ENCODE assay signal across 1 cellular context in genomic region chr1:9942399-9942938, GRCh38.
A peak's percentile ranks its signal among the peaks of the same experiment; 100 is the strongest.
TF ChIP-seq lines count a peak whose summit lies in the region.

No MANE protein-coding gene starts in this region.

TF ChIP-seq in HepG2, 621 proteins besides CTCF, POLR2A, EP300 and RAD21:
- TF ChIP-seq TMF1 (CRISPR knock-in tag; IDR thresholded peaks at IDR 0.05; ENCODE audit: low read depth) (no peak), ZNF224 (CRISPR knock-in tag; IDR thresholded peaks at IDR 0.05) (0 out of 2 replicates have a peak, but pooled peaks have one; percentile 42), RXRB (CRISPR knock-in tag; IDR thresholded peaks at IDR 0.05; ENCODE audit: borderline replicate concordance) (0 out of 2 replicates have a peak, but pooled peaks have one; percentile 8), ZNF720 (CRISPR knock-in tag; IDR thresholded peaks at IDR 0.05) (no peak), HMGXB4 (CRISPR knock-in tag; IDR thresholded peaks at IDR 0.05; ENCODE audit: borderline replicate concordance in 1 of 2, low read depth in 1 of 2) (peak in 1 of 2 experiments; percentile 54; a peak in 1 of 4 replicates), ZNF816 (CRISPR knock-in tag; IDR thresholded peaks at IDR 0.05; ENCODE audit: borderline replicate concordance) (peak; percentile 5; the same call in 1 of the 2 replicates), PRDM15 (CRISPR knock-in tag; IDR thresholded peaks at IDR 0.05) (0 out of 2 replicates have a peak, but pooled peaks have one; percentile 20), NR2F6 (IDR thresholded peaks at IDR 0.05) (0 out of 2 replicates have a peak, but pooled peaks have one; percentile 7), NR2F6 (CRISPR knock-in tag; IDR thresholded peaks at IDR 0.05) (no peak), SAP130 (CRISPR knock-in tag; IDR thresholded peaks at IDR 0.05; ENCODE audit: low read depth) (0 out of 2 replicates have a peak, but pooled peaks have one; percentile 30), ZNF44 (CRISPR knock-in tag; IDR thresholded peaks at IDR 0.05) (no peak), MZF1 (CRISPR knock-in tag; IDR thresholded peaks at IDR 0.05; ENCODE audit: borderline replicate concordance) (no peak), STAG1 (CRISPR knock-in tag; IDR thresholded peaks at IDR 0.05) (peak; percentile 71), CEBPG (CRISPR knock-in tag; IDR thresholded peaks at IDR 0.05) (peak; percentile 48; the same call in 1 of the 2 replicates), HNF4A (CRISPR knock-in tag; IDR thresholded peaks at IDR 0.05) (peak; percentile 22; the same call in 1 of the 2 replicates), ZNF746 (CRISPR knock-in tag; IDR thresholded peaks at IDR 0.05) (0 out of 2 replicates have a peak, but pooled peaks have one; percentile 2), ZNF430 (CRISPR knock-in tag; IDR thresholded peaks at IDR 0.05) (no peak), ZNF687 (CRISPR knock-in tag; IDR thresholded peaks at IDR 0.05) (no peak), ZNF432 (CRISPR knock-in tag; IDR thresholded peaks at IDR 0.05; ENCODE audit: borderline replicate concordance) (no peak), SMAD3 (CRISPR knock-in tag; IDR thresholded peaks at IDR 0.05) (no peak), ZNF629 (CRISPR knock-in tag; conservative IDR thresholded peaks at IDR 0.05) (peak; percentile 80), TRAFD1 (CRISPR knock-in tag; IDR thresholded peaks at IDR 0.05; ENCODE audit: borderline replicate concordance) (no peak), PHF5A (CRISPR knock-in tag; IDR thresholded peaks at IDR 0.05; ENCODE audit: low read depth, unreplicated experiment) (peak; percentile 42), ZNF264 (CRISPR knock-in tag; IDR thresholded peaks at IDR 0.05) (0 out of 2 replicates have a peak, but pooled peaks have one; percentile 20), CREB1 (IDR thresholded peaks at IDR 0.05) (no peak), CREB1 (CRISPR knock-in tag; IDR thresholded peaks at IDR 0.05) (no peak), HMG20B (CRISPR knock-in tag; conservative IDR thresholded peaks at IDR 0.05) (0 out of 2 replicates have a peak, but pooled peaks have one; percentile 13), HNRNPK (IDR thresholded peaks at IDR 0.05; ENCODE audit: low read depth, low read length, poor library complexity, severe bottlenecking) (no peak), E2F5 (CRISPR knock-in tag; conservative IDR thresholded peaks at IDR 0.05) (0 out of 2 replicates have a peak, but pooled peaks have one; percentile 36), MTERF4 (CRISPR knock-in tag; IDR thresholded peaks at IDR 0.05) (0 out of 2 replicates have a peak, but pooled peaks have one; percentile 10), MIXL1 (CRISPR knock-in tag; IDR thresholded peaks at IDR 0.05) (0 out of 2 replicates have a peak, but pooled peaks have one; percentile 25), MNT (IDR thresholded peaks at IDR 0.05) (no peak), SMC3 (IDR thresholded peaks at IDR 0.05; ENCODE audit: low read length) (peak; percentile 79), ZNF414 (CRISPR knock-in tag; IDR thresholded peaks at IDR 0.05) (0 out of 2 replicates have a peak, but pooled peaks have one; percentile 8)
TF ChIP-seq in HepG2: peak in this region for 20.
